8 cellular contexts compared by ENCODE assay signal in the genomic region with DNA sequence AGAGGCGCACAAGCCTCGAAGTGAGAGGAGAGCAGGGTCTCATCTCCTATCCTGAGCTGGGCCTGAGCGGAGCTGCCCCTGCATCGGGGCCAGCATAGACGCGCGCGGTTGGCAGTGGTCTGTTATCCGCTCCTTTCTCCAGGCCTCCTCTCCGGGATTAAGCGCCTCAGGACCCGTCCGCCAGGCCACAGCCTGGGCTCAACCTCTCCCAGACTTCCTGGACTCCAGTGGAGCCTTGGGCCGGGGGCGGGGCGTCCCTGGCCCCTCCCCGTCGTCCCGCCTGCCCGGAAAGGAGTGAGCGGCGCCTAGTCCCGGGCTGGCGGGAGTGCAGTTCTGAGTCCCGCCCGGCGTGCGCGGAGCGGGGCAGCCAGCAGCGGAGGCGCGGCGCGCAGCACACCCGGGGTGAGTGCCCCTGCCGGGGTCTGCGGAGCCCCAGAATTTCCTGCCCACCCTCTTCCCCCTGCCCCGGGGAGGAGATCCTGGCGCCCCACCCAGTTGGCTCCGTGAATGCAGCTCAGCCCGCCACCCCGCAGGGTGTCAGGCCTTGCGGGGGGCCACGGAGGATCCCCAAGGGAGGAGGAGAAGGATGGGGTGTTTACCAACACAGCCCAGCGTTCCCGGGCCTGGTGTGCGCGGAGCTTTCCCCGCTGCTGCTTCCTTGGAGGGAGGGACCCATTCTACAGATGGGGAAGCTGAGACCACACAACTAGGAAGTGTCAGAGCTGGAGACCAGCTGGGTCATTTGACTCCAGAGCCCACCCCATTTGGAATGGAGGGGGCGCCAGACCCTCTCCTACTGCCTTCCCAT. TPM values are rescaled to one million over a fixed set of nuclear protein-coding genes. Genes with fewer than 3 reads are reported as not detected.
A peak's percentile ranks its signal among the peaks of the same experiment; 100 is the strongest.
DNase-seq lines count a peak whose midpoint lies in the region; ATAC-seq and TF ChIP-seq lines count a peak whose summit lies in the region.

A gene with protein sequence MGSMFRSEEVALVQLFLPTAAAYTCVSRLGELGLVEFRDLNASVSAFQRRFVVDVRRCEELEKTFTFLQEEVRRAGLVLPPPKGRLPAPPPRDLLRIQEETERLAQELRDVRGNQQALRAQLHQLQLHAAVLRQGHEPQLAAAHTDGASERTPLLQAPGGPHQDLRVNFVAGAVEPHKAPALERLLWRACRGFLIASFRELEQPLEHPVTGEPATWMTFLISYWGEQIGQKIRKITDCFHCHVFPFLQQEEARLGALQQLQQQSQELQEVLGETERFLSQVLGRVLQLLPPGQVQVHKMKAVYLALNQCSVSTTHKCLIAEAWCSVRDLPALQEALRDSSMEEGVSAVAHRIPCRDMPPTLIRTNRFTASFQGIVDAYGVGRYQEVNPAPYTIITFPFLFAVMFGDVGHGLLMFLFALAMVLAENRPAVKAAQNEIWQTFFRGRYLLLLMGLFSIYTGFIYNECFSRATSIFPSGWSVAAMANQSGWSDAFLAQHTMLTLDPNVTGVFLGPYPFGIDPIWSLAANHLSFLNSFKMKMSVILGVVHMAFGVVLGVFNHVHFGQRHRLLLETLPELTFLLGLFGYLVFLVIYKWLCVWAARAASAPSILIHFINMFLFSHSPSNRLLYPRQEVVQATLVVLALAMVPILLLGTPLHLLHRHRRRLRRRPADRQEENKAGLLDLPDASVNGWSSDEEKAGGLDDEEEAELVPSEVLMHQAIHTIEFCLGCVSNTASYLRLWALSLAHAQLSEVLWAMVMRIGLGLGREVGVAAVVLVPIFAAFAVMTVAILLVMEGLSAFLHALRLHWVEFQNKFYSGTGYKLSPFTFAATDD (plus strand): TSS at position 308 of the 808 bp plus-strand sequence. CDS start 2,247 bp downstream, outside the sequence.

- H3K4me3 ChIP-seq in PC-9 (peak within 1 kb of the TSS; percentile 65), fibroblast of mammary gland (ENCODE audit: control insufficient read depth, low read depth, low read length) (peak within 1 kb of the TSS; percentile 76), subcutaneous abdominal adipose tissue (ENCODE audit: low read depth in 1 of 5, low read length in 5 of 5) (peak within 1 kb of the TSS; percentile 72 to 85 (median 82))

- peaks cover 11% of the 10 kb centered on the region for H3K4me1 Mint-ChIP-seq in activated T-helper 1 cell treated with anti-CD3 and anti-CD28 coated beads, Interleukin-12 subunit alpha, Interleukin-12 subunit beta, Interleukin-2, Interleukin-4 antibody, amounts not matched to agents 30 ng/mL and 10 ng/mL and 1 ng/mL, durations not matched to agents 14 hours and 24 hours and 36 hours (ENCODE audit: low read depth)
- H3K4me1 Mint-ChIP-seq in naive B cell = peaks cover 27 to 37% (median 35%) of the 10 kb centered on the region in 3 donors

- CTCF ChIA-PET in PC-9 (lab: Charles Lee) = interaction anchor here (0.6 kb wide), 1 partner anchor 620 kb away, joined by 5 read pairs; no protein-coding TSS in a partner anchor

- intact Hi-C loops in PC-9 (cut with micrococcal nuclease; ENCODE audit: unreplicated experiment) = loop anchor here (1.0 kb wide), 1 partner anchor 9 kb away; the partner anchor contains the start of gene NDUFS8
- intact Hi-C loops in activated T-helper 1 cell treated with anti-CD3 and anti-CD28 coated beads, Interleukin-12 subunit alpha, Interleukin-12 subunit beta, Interleukin-2, Interleukin-4 antibody, amounts not matched to agents 30 ng/mL and 10 ng/mL and 1 ng/mL, durations not matched to agents 14 hours and 24 hours and 36 hours (cut with micrococcal nuclease) = loop anchor here (1.0 to 2.0 kb wide), 2 partner anchors 9 to 82 kb away; partner anchors contain the start of genes CHKA and NDUFS8

- H3K4me1 ChIP-seq in PC-9 (replicated peaks; ENCODE audit: insufficient read depth) = peaks cover 35% of the 10 kb centered on the region
- peaks cover 0 to 68% (median 59%) of the 10 kb centered on the region in 5 donors for H3K4me1 ChIP-seq in subcutaneous abdominal adipose tissue (ENCODE audit: control insufficient read depth in 5 of 5, insufficient read depth in 5 of 5, low read length in 5 of 5)

- H3K27ac Mint-ChIP-seq in activated T-helper 1 cell treated with anti-CD3 and anti-CD28 coated beads, Interleukin-12 subunit alpha, Interleukin-12 subunit beta, Interleukin-2, Interleukin-4 antibody, amounts not matched to agents 30 ng/mL and 10 ng/mL and 1 ng/mL, durations not matched to agents 14 hours and 24 hours and 36 hours = peak within 1 kb of the TSS; percentile 94
- H3K27ac Mint-ChIP-seq in naive B cell = peak within 1 kb of the TSS in 5 of 6 donors; percentile 93 to 96 (median 94)

- H3K9me3 ChIP-seq in PC-9 (ENCODE audit: insufficient read depth, low read depth) (no peaks in the 10 kb centered on the region), subcutaneous abdominal adipose tissue (ENCODE audit: control insufficient read depth in 5 of 5, low read length in 5 of 5) (no peaks in the 10 kb centered on the region)

- H3K79me2 ChIP-seq in PC-9 (ENCODE audit: low read depth) = peaks cover 30% of the 10 kb centered on the region

- H3K9me2 ChIP-seq in PC-9 (ENCODE audit: insufficient read depth) = no peaks in the 10 kb centered on the region

- peak within 1 kb of the TSS; percentile 91 for H3K4me2 ChIP-seq in PC-9

- H3K36me3 ChIP-seq in PC-9 (ENCODE audit: low read depth) (peaks cover 5% of the 10 kb centered on the region; the same call in 1 of the 2 replicates), subcutaneous abdominal adipose tissue (ENCODE audit: control insufficient read depth in 5 of 5, insufficient read depth in 5 of 5, low read length in 5 of 5) (peaks cover 0 to 39% (median 16%) of the 10 kb centered on the region in 5 donors)

- H3K9ac ChIP-seq in subcutaneous abdominal adipose tissue (ENCODE audit: low read length in 5 of 5) = peak within 1 kb of the TSS; percentile 76 to 92 (median 80)

- peak; percentile 32 to 36 for ATAC-seq in naive B cell (ENCODE audit: low read depth in 2 of 2)

- H3K27me3 Mint-ChIP-seq in activated T-helper 1 cell treated with anti-CD3 and anti-CD28 coated beads, Interleukin-12 subunit alpha, Interleukin-12 subunit beta, Interleukin-2, Interleukin-4 antibody, amounts not matched to agents 30 ng/mL and 10 ng/mL and 1 ng/mL, durations not matched to agents 14 hours and 24 hours and 36 hours (ENCODE audit: insufficient read depth) = no peaks in the 10 kb centered on the region
- H3K27me3 Mint-ChIP-seq in naive B cell = no peaks in the 10 kb centered on the region

- no peaks in the 10 kb centered on the region for H3K27me3 ChIP-seq in PC-9 (ENCODE audit: insufficient read depth, low read depth)
- H3K27me3 ChIP-seq in subcutaneous abdominal adipose tissue (ENCODE audit: control insufficient read depth in 5 of 5, insufficient read depth in 4 of 5, low read length in 5 of 5) = no peaks in the 10 kb centered on the region

- H2AFZ ChIP-seq in PC-9 = peak within 1 kb of the TSS; percentile 81

- POLR2A ChIA-PET in PC-9 (lab: Charles Lee; ENCODE audit: unreplicated experiment) = interaction anchor here (0.8 to 1.1 kb wide), 2 partner anchors 26 to 29 kb away, joined by 4 to 8 read pairs; partner anchors contain the start of gene ALDH3B1

- DNase-seq in CD1c-positive myeloid dendritic cell (ENCODE audit: extremely low spot score) = peak; percentile 88
- peak; percentile 50 for DNase-seq in H4 (ENCODE audit: low spot score)
- DNase-seq in PC-9 = peak; percentile 73 to 80
- peak; percentile 54 for DNase-seq in activated T-helper 1 cell treated with anti-CD3 and anti-CD28 coated beads, Interleukin-12 subunit alpha, Interleukin-12 subunit beta, Interleukin-2, Interleukin-4 antibody, amounts not matched to agents 30 ng/mL and 10 ng/mL and 1 ng/mL, durations not matched to agents 14 hours and 24 hours and 36 hours (ENCODE audit: low spot score)
- peak; percentile 80 for DNase-seq in fibroblast of mammary gland (ENCODE audit: low read depth)
- peak; percentile 33 for DNase-seq in naive B cell
- DNase-seq in inferior parietal cortex (ENCODE audit: extremely low spot score) = no peak

- H3K36me3 Mint-ChIP-seq in activated T-helper 1 cell treated with anti-CD3 and anti-CD28 coated beads, Interleukin-12 subunit alpha, Interleukin-12 subunit beta, Interleukin-2, Interleukin-4 antibody, amounts not matched to agents 30 ng/mL and 10 ng/mL and 1 ng/mL, durations not matched to agents 14 hours and 24 hours and 36 hours (ENCODE audit: low read depth) = peaks cover 4% of the 10 kb centered on the region
- no peaks in the 10 kb centered on the region for H3K36me3 Mint-ChIP-seq in naive B cell

- peaks cover 69% of the 10 kb centered on the region for H3F3A ChIP-seq in PC-9 (ENCODE audit: insufficient read depth, low read depth)

- H3K27ac ChIP-seq in PC-9 (peak within 1 kb of the TSS; percentile 65), subcutaneous abdominal adipose tissue (ENCODE audit: low read depth, low read length) (peak within 1 kb of the TSS; percentile 83)

- H4K20me1 ChIP-seq in PC-9 (ENCODE audit: insufficient read depth) = no peaks in the 10 kb centered on the region

- TF ChIP-seq CTCF in PC-9 (conservative IDR thresholded peaks at IDR 0.05) (no peak), fibroblast of mammary gland (conservative IDR thresholded peaks at IDR 0.05; ENCODE audit: control insufficient read depth, insufficient read depth, low read depth, low read length) (no peak)

- H3K4me3 Mint-ChIP-seq in activated T-helper 1 cell treated with anti-CD3 and anti-CD28 coated beads, Interleukin-12 subunit alpha, Interleukin-12 subunit beta, Interleukin-2, Interleukin-4 antibody, amounts not matched to agents 30 ng/mL and 10 ng/mL and 1 ng/mL, durations not matched to agents 14 hours and 24 hours and 36 hours = peak within 1 kb of the TSS; percentile 93
- H3K4me3 Mint-ChIP-seq in naive B cell = peak within 1 kb of the TSS; percentile 84 to 94 (median 92)

- H3K9me3 Mint-ChIP-seq in activated T-helper 1 cell treated with anti-CD3 and anti-CD28 coated beads, Interleukin-12 subunit alpha, Interleukin-12 subunit beta, Interleukin-2, Interleukin-4 antibody, amounts not matched to agents 30 ng/mL and 10 ng/mL and 1 ng/mL, durations not matched to agents 14 hours and 24 hours and 36 hours = no peaks in the 10 kb centered on the region
- H3K9me3 Mint-ChIP-seq in naive B cell = no peaks in the 10 kb centered on the region

- TSS peak; percentile 33 for BruUV-seq in PC-9 (replicated peaks; lab: Mats Ljungman, UMichigan)

RNA-seq across cellular contexts. Expression of the gene that starts here (rescaled TPM):
- total RNA-seq in H4 (2014; rRNA removed; shearing (Covaris generic)) = 12.5 and 13.1 TPM in 2 replicates
- total RNA-seq in PC-9 (2021) = 125 and 175 TPM in 2 replicates
- 142 and 152 TPM in 2 replicates for total RNA-seq in activated T-helper 1 cell treated with anti-CD3 and anti-CD28 coated beads, Interleukin-12 subunit alpha, Interleukin-12 subunit beta, Interleukin-2, Interleukin-4 antibody, amounts not matched to agents 30 ng/mL and 10 ng/mL and 1 ng/mL, durations not matched to agents 14 hours and 24 hours and 36 hours
- polyA plus RNA-seq in naive B cell (ENCODE audit: low read depth in 6 of 6) = 10 to 100 TPM; 16.4 to 44.9 (median 26.6) TPM
